Comparison of ENCODE assay signal across 11 cellular contexts in genomic region chr22:35480143-35480542, GRCh38.
DNase-seq lines count a peak whose midpoint lies in the region; ATAC-seq and TF ChIP-seq lines count a peak whose summit lies in the region.
"Had no signal": no experiment of that assay in that cellular context is flagged by ENCODE, and none has a peak within 500 bp of the region (broad histone marks: within the 10 kb centered on the region; RNA-seq: fewer than 3 reads in every experiment).

No MANE protein-coding gene starts in this region.

- H4K20me1 ChIP-seq in osteoblast (ENCODE audit: insufficient read depth, low read length) = no peaks in the 10 kb centered on the region

- intact Hi-C loops in esophagus muscularis mucosa (cut with DNase I) = no loop called here

- H3K27ac ChIP-seq in esophagus muscularis mucosa (replicated peaks in 1 of 4) (peak overlapping the region; percentile 53 to 79 (median 76)), osteoblast (ENCODE audit: low read depth, low read length) (no peak overlapping the region)

- DNase-seq in A172 (ENCODE audit: low spot score) = peak; percentile 55
- DNase-seq in esophagus muscularis mucosa (ENCODE audit: extremely low spot score) = no peak
- no peak for DNase-seq in osteoblast (ENCODE audit: insufficient read length, low spot score, missing footprints)
- no peak for DNase-seq in activated CD4-positive, alpha-beta T cell treated with anti-CD3 and anti-CD28 coated beads, Interleukin-2, amount 50 U/mL, for 48 hours
- no peak for DNase-seq in NCI-H1930 (lab: John Stamatoyannopoulos, UW)
- DNase-seq: activated CD8-positive, alpha-beta T cell treated with anti-CD3 and anti-CD28 coated beads for 36 hours; HCEC 1CT; NCI-H524 treated with DMSO at 0.1 percent for 48 hours had no signal

- H3K27me3 ChIP-seq in esophagus muscularis mucosa = no peaks in the 10 kb centered on the region
- no peaks in the 10 kb centered on the region for H3K27me3 ChIP-seq in osteoblast (ENCODE audit: insufficient read depth, low read length)

- ATAC-seq in esophagus mucosa (no peak), HG03039 (IDR thresholded peaks at IDR 0.05; ENCODE audit: unreplicated experiment) (no peak)
- ATAC-seq: activated CD8-positive, alpha-beta T cell treated with anti-CD3 and anti-CD28 coated beads for 36 hours had no signal

- TF ChIP-seq EP300 in Ishikawa (IDR thresholded peaks at IDR 0.05; ENCODE audit: borderline replicate concordance) (peak; percentile 76), esophagus muscularis mucosa (IDR thresholded peaks at IDR 0.05) (no peak)

- WGBS in esophagus muscularis mucosa = 49% methylated on average over 10 of the region's 11 CpGs

- H3K4me2 ChIP-seq in osteoblast (ENCODE audit: insufficient read depth, low read length) = peak overlapping the region; percentile 12

- H3K36me3 ChIP-seq in esophagus muscularis mucosa = no peaks in the 10 kb centered on the region
- H3K36me3 ChIP-seq in osteoblast (ENCODE audit: insufficient read depth, low read length) = no peaks in the 10 kb centered on the region

- TF ChIP-seq CTCF in esophagus muscularis mucosa (IDR thresholded peaks at IDR 0.05) = no peak
- TF ChIP-seq CTCF in osteoblast (IDR thresholded peaks at IDR 0.05; ENCODE audit: extremely low read depth, low read depth, low read length) = no peak

- 0 out of 2 replicates have a peak, but pooled peaks have one; percentile 5 for TF ChIP-seq RAD21 in Ishikawa (IDR thresholded peaks at IDR 0.05; ENCODE audit: low read depth)

- peaks cover 14 to 49% (median 45%) of the 10 kb centered on the region in 4 donors for H3K4me1 ChIP-seq in esophagus muscularis mucosa
- peaks cover 16% of the 10 kb centered on the region for H3K4me1 ChIP-seq in osteoblast (ENCODE audit: insufficient read depth, low read length)

- no peak for TF ChIP-seq POLR2A in esophagus muscularis mucosa (IDR thresholded peaks at IDR 0.05; ENCODE audit: low read depth)

- H3K79me2 ChIP-seq in osteoblast (ENCODE audit: insufficient read depth, low read length) = no peaks in the 10 kb centered on the region

- H3K4me3 ChIP-seq in esophagus muscularis mucosa = no peak overlapping the region
- no peak overlapping the region for H3K4me3 ChIP-seq in osteoblast (ENCODE audit: insufficient read depth, low read length)

- no peak overlapping the region for H2AFZ ChIP-seq in osteoblast (ENCODE audit: low read length)

- no peaks in the 10 kb centered on the region for H3K9me3 ChIP-seq in esophagus muscularis mucosa
- H3K9me3 ChIP-seq in osteoblast (ENCODE audit: low read depth, low read length) = no peaks in the 10 kb centered on the region

TF ChIP-seq in Ishikawa, 13 proteins besides CTCF, POLR2A, EP300 and RAD21:
- TF ChIP-seq TCF12 (IDR thresholded peaks at IDR 0.05; ENCODE audit: low read depth) = peak; percentile 78
- TF ChIP-seq CREB1 (IDR thresholded peaks at IDR 0.05; ENCODE audit: low read depth) = no peak
- TF ChIP-seq CEBPB (IDR thresholded peaks at IDR 0.05) = no peak
- TF ChIP-seq, protein P1, sequence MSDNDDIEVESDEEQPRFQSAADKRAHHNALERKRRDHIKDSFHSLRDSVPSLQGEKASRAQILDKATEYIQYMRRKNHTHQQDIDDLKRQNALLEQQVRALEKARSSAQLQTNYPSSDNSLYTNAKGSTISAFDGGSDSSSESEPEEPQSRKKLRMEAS (IDR thresholded peaks at IDR 0.05) = peak; percentile 13; the same call in 1 of the 2 replicates
- TF ChIP-seq TEAD4 (IDR thresholded peaks at IDR 0.05) = peak; percentile 40; the same call in 1 of the 2 replicates
- TF ChIP-seq REST (IDR thresholded peaks at IDR 0.05; ENCODE audit: low read depth) = no peak
- TF ChIP-seq ZBTB7A (IDR thresholded peaks at IDR 0.05; ENCODE audit: low read depth) = peak; percentile 69
- TF ChIP-seq NFIC (IDR thresholded peaks at IDR 0.05) = peak; percentile 79
- TF ChIP-seq TAF1 (IDR thresholded peaks at IDR 0.05; ENCODE audit: low read depth) = no peak
- 0 out of 2 replicates have a peak, but pooled peaks have one; percentile 27 for TF ChIP-seq USF1 (IDR thresholded peaks at IDR 0.05)
- TF ChIP-seq EGR1 (IDR thresholded peaks at IDR 0.05) = peak; percentile 32; the same call in 1 of the 2 replicates
- TF ChIP-seq YY1 (IDR thresholded peaks at IDR 0.05; ENCODE audit: low read depth) = no peak
- TF ChIP-seq FOXM1 (IDR thresholded peaks at IDR 0.05; ENCODE audit: borderline replicate concordance, low read depth) = no peak
